In genomic region chr2:144137269-144137668, GRCh38 we compare ENCODE assay signal across 3 cellular contexts.
TF ChIP-seq lines count a peak whose summit lies in the region.

No MANE protein-coding gene starts in this region.

TF ChIP-seq in SK-N-SH, 30 proteins besides CTCF, POLR2A, EP300 and RAD21 (continued from another document):
- peak; percentile 23; the same call in 1 of the 2 replicates for TF ChIP-seq GATA2 (CRISPR knock-in tag; IDR thresholded peaks at IDR 0.05)

TF ChIP-seq in SK-N-SH treated with all-trans-retinoic acid at 6 μM for 48 hours, 23 proteins besides CTCF, POLR2A, EP300 and RAD21 (continued from another document):
- no peak for TF ChIP-seq TSHZ2 (CRISPR knock-in tag; IDR thresholded peaks at IDR 0.05)
- TF ChIP-seq BACH2 (CRISPR knock-in tag; IDR thresholded peaks at IDR 0.05; ENCODE audit: borderline replicate concordance): no peak
- TF ChIP-seq ZNF8 (CRISPR knock-in tag; IDR thresholded peaks at IDR 0.05): no peak
- no peak for TF ChIP-seq ISL1 (CRISPR knock-in tag; IDR thresholded peaks at IDR 0.05)
- TF ChIP-seq CSRNP3 (CRISPR knock-in tag; IDR thresholded peaks at IDR 0.05): no peak
- no peak for TF ChIP-seq ZC3H10 (CRISPR knock-in tag; IDR thresholded peaks at IDR 0.05)
- TF ChIP-seq TOX (CRISPR knock-in tag; IDR thresholded peaks at IDR 0.05; ENCODE audit: borderline replicate concordance): no peak
- no peak for TF ChIP-seq GLIS3 (CRISPR knock-in tag; IDR thresholded peaks at IDR 0.05)
- TF ChIP-seq ZNF70 (CRISPR knock-in tag; IDR thresholded peaks at IDR 0.05): no peak
- no peak for TF ChIP-seq ZFP30 (CRISPR knock-in tag; IDR thresholded peaks at IDR 0.05)
- TF ChIP-seq POU6F1 (CRISPR knock-in tag; IDR thresholded peaks at IDR 0.05; ENCODE audit: borderline replicate concordance, low read depth): no peak
- TF ChIP-seq TCF4 (CRISPR knock-in tag; IDR thresholded peaks at IDR 0.05; ENCODE audit: borderline replicate concordance): no peak
- no peak for TF ChIP-seq CREB5 (CRISPR knock-in tag; IDR thresholded peaks at IDR 0.05; ENCODE audit: low read depth)
- no peak for TF ChIP-seq SNAI2 (CRISPR knock-in tag; IDR thresholded peaks at IDR 0.05)

TF ChIP-seq in neural cell, 6 proteins besides CTCF, POLR2A, EP300 and RAD21 (continued from another document):
- TF ChIP-seq REST (IDR thresholded peaks at IDR 0.05; ENCODE audit: borderline replicate concordance): peak; percentile 20
- TF ChIP-seq EZH2 (IDR thresholded peaks at IDR 0.05; ENCODE audit: borderline replicate concordance, insufficient read depth, low read length, poor library complexity, severe bottlenecking): no peak
- no peak for TF ChIP-seq TAF1 (IDR thresholded peaks at IDR 0.05; ENCODE audit: low read depth)
TF ChIP-seq in neural cell: peak in this region for 2.
